In the genomic region with DNA sequence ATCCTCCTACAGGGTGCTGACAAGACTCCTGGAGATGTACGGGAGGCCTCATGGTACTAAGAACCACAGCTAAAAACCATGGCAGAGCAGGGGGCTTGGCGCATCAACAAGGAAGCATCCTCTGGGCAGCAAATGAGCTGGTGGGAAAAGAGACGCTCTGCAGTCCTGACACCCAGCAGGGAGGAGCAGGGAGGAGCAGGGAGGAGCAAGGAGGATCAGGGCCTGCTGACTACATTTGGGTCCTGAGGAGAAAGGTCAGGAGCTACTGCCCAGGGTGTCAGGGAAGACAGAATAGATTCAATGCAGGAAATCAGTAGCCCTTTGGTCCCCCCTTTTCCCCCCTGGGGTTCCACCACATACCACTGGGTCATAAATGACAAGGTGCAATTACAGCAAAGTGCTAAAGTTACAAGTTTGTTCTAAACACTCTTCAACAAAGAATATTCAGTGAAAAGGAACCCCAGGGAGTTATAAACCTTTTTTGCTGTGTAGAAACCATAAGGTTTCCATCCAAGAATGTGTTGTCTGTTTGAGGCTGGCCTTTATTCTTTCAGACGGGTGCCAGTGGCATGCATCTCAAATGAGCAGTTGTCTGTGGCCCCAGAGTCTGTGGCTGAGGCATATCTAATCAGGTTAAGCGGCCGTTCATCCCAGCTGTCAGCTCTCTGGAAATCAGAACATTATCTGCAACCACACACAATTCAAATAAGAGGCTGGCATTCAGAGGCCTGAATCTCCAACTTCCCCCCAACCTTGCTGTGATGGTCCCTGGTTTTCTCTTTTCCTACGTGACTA, we compare ENCODE assay signal across 22 cellular contexts.
DNase-seq lines count a peak whose midpoint lies in the region; TF ChIP-seq lines count a peak whose summit lies in the region.
"Had no signal": no experiment of that assay in that cellular context is flagged by ENCODE, and none has a peak within 500 bp of the region (broad histone marks: within the 10 kb centered on the region; RNA-seq: fewer than 3 reads in every experiment).

No MANE protein-coding gene starts in this region.

- H3K27ac ChIP-seq in mesodermal cell (ENCODE audit: low read depth, low read length, severe bottlenecking) (peak overlapping the region; percentile 6), left ventricle myocardium inferior (replicated peaks) (no peak overlapping the region), esophagus muscularis mucosa (replicated peaks in 1 of 4) (no peak overlapping the region)
- H3K27ac ChIP-seq: RWPE1, thyroid gland had no signal

- intact Hi-C loops in left ventricle myocardium inferior (cut with micrococcal nuclease): no loop called here
- intact Hi-C loops in esophagus muscularis mucosa (cut with DNase I): no loop called here

- no peak for TF ChIP-seq EP300 in esophagus muscularis mucosa (IDR thresholded peaks at IDR 0.05)

- no peak for TF ChIP-seq CTCF in BE2C (IDR thresholded peaks at IDR 0.05; ENCODE audit: low read depth, low read length)
- no peak for TF ChIP-seq CTCF in left ventricle myocardium inferior (IDR thresholded peaks at IDR 0.05; ENCODE audit: borderline replicate concordance)
- TF ChIP-seq CTCF in esophagus muscularis mucosa (IDR thresholded peaks at IDR 0.05): no peak

- 62 to 66% methylated on average over 6 of the region's 7 CpGs for WGBS in mesodermal cell (ENCODE audit: insufficient coverage in 2 of 2), 2 experiments
- WGBS in esophagus muscularis mucosa: 90% methylated on average over 7 of the region's 7 CpGs

- H3K9me3 ChIP-seq in BE2C (no peaks in the 10 kb centered on the region), mesodermal cell (ENCODE audit: control insufficient read depth, low read length) (no peaks in the 10 kb centered on the region), left ventricle myocardium inferior (replicated peaks) (no peaks in the 10 kb centered on the region), esophagus muscularis mucosa (no peaks in the 10 kb centered on the region)
- H3K9me3 ChIP-seq: thyroid gland had no signal

- no peaks in the 10 kb centered on the region for H3K36me3 ChIP-seq in BE2C
- no peaks in the 10 kb centered on the region for H3K36me3 ChIP-seq in mesodermal cell (ENCODE audit: control insufficient read depth, insufficient read depth, low read length)
- H3K36me3 ChIP-seq in left ventricle myocardium inferior: no peaks in the 10 kb centered on the region
- H3K36me3 ChIP-seq in esophagus muscularis mucosa: no peaks in the 10 kb centered on the region
- H3K36me3 ChIP-seq: thyroid gland had no signal

- H3K4me1 ChIP-seq in BE2C: peaks cover 11% of the 10 kb centered on the region; the same call in 1 of the 2 replicates
- peaks cover 6% of the 10 kb centered on the region for H3K4me1 ChIP-seq in mesodermal cell (ENCODE audit: control insufficient read depth, insufficient read depth, low read length, poor library complexity, severe bottlenecking)
- H3K4me1 ChIP-seq in left ventricle myocardium inferior: no peaks in the 10 kb centered on the region
- H3K4me1 ChIP-seq in esophagus muscularis mucosa: no peaks in the 10 kb centered on the region

- peak; percentile 36 for DNase-seq in BE2C
- DNase-seq in RPMI7951 (ENCODE audit: low read depth): peak; percentile 70
- DNase-seq in astrocyte of the hippocampus (ENCODE audit: low read depth, low spot score): peak; percentile 56
- no peak for DNase-seq in dermis blood vessel endothelial cell
- DNase-seq in left ventricle myocardium inferior: no peak
- DNase-seq in esophagus muscularis mucosa (ENCODE audit: extremely low spot score): no peak
- no peak for DNase-seq in NAMALWA (ENCODE audit: low spot score)
- DNase-seq: activated CD4-positive, alpha-beta T cell treated with anti-CD3 and anti-CD28 coated beads, Interleukin-2, amount 10 ng/mL, durations not matched to agents 7 days and 5 days; activated T-cell treated with anti-CD3 and anti-CD28 coated beads, Interleukin-2, amount 50 U/mL, for 48 hours; CD4-positive, alpha-beta memory T cell; effector memory CD4-positive, alpha-beta T cell; foreskin fibroblast; IMR-90; left cardiac atrium; NCI-H1092; NCI-H187; NCI-H2171; NCI-H69; stimulated activated naive CD8-positive, alpha-beta T cell treated with anti-CD3 and anti-CD28 coated beads, Interleukin-15, amount 100 ng/mL, for 72 hours; thyroid gland had no signal

- no peaks in the 10 kb centered on the region for H3K27me3 ChIP-seq in BE2C
- H3K27me3 ChIP-seq in left ventricle myocardium inferior (ENCODE audit: low read depth): peaks cover 25% of the 10 kb centered on the region
- H3K27me3 ChIP-seq in esophagus muscularis mucosa: no peaks in the 10 kb centered on the region
- H3K27me3 ChIP-seq: thyroid gland had no signal

- no peak for TF ChIP-seq POLR2A in esophagus muscularis mucosa (IDR thresholded peaks at IDR 0.05; ENCODE audit: low read depth)

- no peak overlapping the region for H3K4me3 ChIP-seq in BE2C (ENCODE audit: low read depth, low read length)
- H3K4me3 ChIP-seq in mesodermal cell (ENCODE audit: extremely low read depth, insufficient read depth, low read length, poor library complexity, severe bottlenecking): no peak overlapping the region
- no peak overlapping the region for H3K4me3 ChIP-seq in left ventricle myocardium inferior
- H3K4me3 ChIP-seq in esophagus muscularis mucosa: no peak overlapping the region
- H3K4me3 ChIP-seq: thyroid gland had no signal

Comparison
In these comparisons a context has a peak if more than half of its experiments do, and no peak if none do; other contexts are left out.
1. DNase-seq: peak in BE2C (single experiment), RPMI7951 (single experiment) and astrocyte of the hippocampus (single experiment); none in dermis blood vessel endothelial cell (single experiment), left ventricle myocardium inferior (single experiment), esophagus muscularis mucosa (single experiment) and NAMALWA (single experiment).